Comparison of ENCODE assay signal across 14 cellular contexts in genomic region chr20:54340667-54341081, GRCh38.
DNase-seq lines count a peak whose midpoint lies in the region; ATAC-seq and TF ChIP-seq lines count a peak whose summit lies in the region.
"Had no signal": no experiment of that assay in that cellular context is flagged by ENCODE, and none has a peak within 500 bp of the region (broad histone marks: within the 10 kb centered on the region; RNA-seq: fewer than 3 reads in every experiment).

No MANE protein-coding gene starts in this region.

- H3K4me3 ChIP-seq in RWPE2 (ENCODE audit: severe bottlenecking) (no peak overlapping the region), fibroblast of lung (replicated peaks in 1 of 4; ENCODE audit: control extremely low read depth in 1 of 4, insufficient read depth in 1 of 4, low read depth in 3 of 4, low read length in 4 of 4) (peak overlapping the region in 1 of 4 experiments; percentile 10), osteoblast (ENCODE audit: insufficient read depth, low read length) (peak overlapping the region; percentile 35)

- no peaks in the 10 kb centered on the region for H3K4me1 Mint-ChIP-seq in stimulated activated naive B cell treated with anti-CD40 and anti-IgM and Interleukin-4, amounts not matched to agents 10 μg/mL and 1 μg/mL and 100 μg/mL, for 72 hours
- H3K4me1 Mint-ChIP-seq: activated naive CD4-positive, alpha-beta T cell treated with anti-CD3 and anti-CD28 coated beads, Interleukin-2, amount 50 U/mL, for 24 hours; memory B cell had no signal

- H3K4me1 ChIP-seq in RWPE2 (ENCODE audit: insufficient read depth, poor library complexity, severe bottlenecking) (peaks cover 25% of the 10 kb centered on the region), fibroblast of lung (ENCODE audit: control insufficient read depth, extremely low read depth, insufficient read depth, low read length) (peaks cover 5% of the 10 kb centered on the region), osteoblast (ENCODE audit: insufficient read depth, low read length) (peaks cover 26% of the 10 kb centered on the region)

- H3K79me2 ChIP-seq in fibroblast of lung (ENCODE audit: control insufficient read depth, insufficient read depth, low read length) = no peaks in the 10 kb centered on the region
- H3K79me2 ChIP-seq in osteoblast (ENCODE audit: insufficient read depth, low read length) = no peaks in the 10 kb centered on the region

- H3K4me3 Mint-ChIP-seq in stimulated activated naive B cell treated with anti-CD40 and anti-IgM and Interleukin-4, amounts not matched to agents 10 μg/mL and 1 μg/mL and 100 μg/mL, for 72 hours = no peak overlapping the region
- H3K4me3 Mint-ChIP-seq: activated naive CD4-positive, alpha-beta T cell treated with anti-CD3 and anti-CD28 coated beads, Interleukin-2, amount 50 U/mL, for 24 hours; memory B cell had no signal

- intact Hi-C loops in left ventricle myocardium superior (cut with micrococcal nuclease) = no loop called here

- no peaks in the 10 kb centered on the region for H3K36me3 ChIP-seq in RWPE2 (ENCODE audit: low read depth)
- no peaks in the 10 kb centered on the region for H3K36me3 ChIP-seq in fibroblast of lung (ENCODE audit: control insufficient read depth, insufficient read depth, low read length)
- no peaks in the 10 kb centered on the region for H3K36me3 ChIP-seq in osteoblast (ENCODE audit: insufficient read depth, low read length)

- H3K9me3 Mint-ChIP-seq in stimulated activated naive B cell treated with anti-CD40 and anti-IgM and Interleukin-4, amounts not matched to agents 10 μg/mL and 1 μg/mL and 100 μg/mL, for 72 hours = peaks cover 3 to 6% of the 10 kb centered on the region in 2 donors

- H3K27ac ChIP-seq in RWPE2 (ENCODE audit: poor library complexity, severe bottlenecking) (peak overlapping the region; percentile 5), fibroblast of lung (ENCODE audit: insufficient read depth, low read length) (no peak overlapping the region), osteoblast (ENCODE audit: low read depth, low read length) (peak overlapping the region; percentile 68)
- H3K27ac ChIP-seq: HL-60 had no signal

- H3K27me3 ChIP-seq in RWPE2 (ENCODE audit: insufficient read depth, poor library complexity, severe bottlenecking) = no peaks in the 10 kb centered on the region
- no peaks in the 10 kb centered on the region for H3K27me3 ChIP-seq in fibroblast of lung (ENCODE audit: control insufficient read depth, insufficient read depth, low read length)
- no peaks in the 10 kb centered on the region for H3K27me3 ChIP-seq in osteoblast (ENCODE audit: insufficient read depth, low read length)

- peak overlapping the region; percentile 71 for H2AFZ ChIP-seq in fibroblast of lung (ENCODE audit: low read length)
- H2AFZ ChIP-seq in osteoblast (ENCODE audit: low read length) = peak overlapping the region; percentile 16

- no peak overlapping the region for H3K27ac Mint-ChIP-seq in stimulated activated naive B cell treated with anti-CD40 and anti-IgM and Interleukin-4, amounts not matched to agents 10 μg/mL and 1 μg/mL and 100 μg/mL, for 72 hours
- H3K27ac Mint-ChIP-seq: activated naive CD4-positive, alpha-beta T cell treated with anti-CD3 and anti-CD28 coated beads, Interleukin-2, amount 50 U/mL, for 24 hours; memory B cell had no signal

- H3K4me2 ChIP-seq in fibroblast of lung (ENCODE audit: extremely low read depth, insufficient read depth, low read length) (peak overlapping the region; percentile 66), osteoblast (ENCODE audit: insufficient read depth, low read length) (peak overlapping the region; percentile 69)

- no peaks in the 10 kb centered on the region for H4K20me1 ChIP-seq in fibroblast of lung (ENCODE audit: control insufficient read depth, extremely low read depth, insufficient read depth, low read length)
- no peaks in the 10 kb centered on the region for H4K20me1 ChIP-seq in osteoblast (ENCODE audit: insufficient read depth, low read length)

- no peak for TF ChIP-seq CTCF in RWPE2 (IDR thresholded peaks at IDR 0.05; ENCODE audit: poor library complexity, severe bottlenecking)
- TF ChIP-seq CTCF in fibroblast of lung (conservative IDR thresholded peaks at IDR 0.05 in 1 of 2, IDR thresholded peaks at IDR 0.05 in 1 of 2; ENCODE audit: low read depth in 1 of 2, low read length in 2 of 2) = no peak
- no peak for TF ChIP-seq CTCF in osteoblast (IDR thresholded peaks at IDR 0.05; ENCODE audit: extremely low read depth, low read depth, low read length)

- H3K9ac ChIP-seq in fibroblast of lung (ENCODE audit: insufficient read depth, low read length) = no peak overlapping the region

- H3K9me3 ChIP-seq in RWPE2 (ENCODE audit: severe bottlenecking) (no peaks in the 10 kb centered on the region), fibroblast of lung (ENCODE audit: control insufficient read depth, insufficient read depth, low read depth, low read length) (no peaks in the 10 kb centered on the region), osteoblast (ENCODE audit: low read depth, low read length) (no peaks in the 10 kb centered on the region)

- peak; percentile 81 for DNase-seq in Daoy (ENCODE audit: low read depth)
- DNase-seq in RWPE2 (ENCODE audit: low spot score) = no peak
- DNase-seq in fibroblast of lung (ENCODE audit: low read depth in 2 of 2) = peak; percentile 82 to 85
- DNase-seq in osteoblast (ENCODE audit: insufficient read length, low spot score, missing footprints) = peak; percentile 80
- no peak for DNase-seq in stimulated activated naive B cell treated with anti-CD40 and anti-IgM and Interleukin-4, amounts not matched to agents 10 μg/mL and 1 μg/mL and 100 μg/mL, for 72 hours
- DNase-seq in activated gamma-delta T cell treated with Interleukin-2 at 50 U/mL for 16 hours = no peak
- DNase-seq in left ventricle myocardium superior = no peak
- DNase-seq: effector memory CD4-positive, alpha-beta T cell; NCI-H446 treated with DMSO at 0.1 percent for 48 hours; RPMI8226 had no signal

- no peaks in the 10 kb centered on the region for H3K27me3 Mint-ChIP-seq in stimulated activated naive B cell treated with anti-CD40 and anti-IgM and Interleukin-4, amounts not matched to agents 10 μg/mL and 1 μg/mL and 100 μg/mL, for 72 hours

- peaks cover 0 to 1% of the 10 kb centered on the region in 2 donors for H3K36me3 Mint-ChIP-seq in stimulated activated naive B cell treated with anti-CD40 and anti-IgM and Interleukin-4, amounts not matched to agents 10 μg/mL and 1 μg/mL and 100 μg/mL, for 72 hours
- H3K36me3 Mint-ChIP-seq: activated naive CD4-positive, alpha-beta T cell treated with anti-CD3 and anti-CD28 coated beads, Interleukin-2, amount 50 U/mL, for 24 hours; memory B cell had no signal

- ATAC-seq in RWPE2 (ENCODE audit: low read depth) (peak; percentile 63), HG02763 (IDR thresholded peaks at IDR 0.05; ENCODE audit: unreplicated experiment) (no peak), left ventricle myocardium superior (no peak)
- no peak for ATAC-seq in stimulated activated naive B cell treated with anti-CD40 and anti-IgM and Interleukin-4, amounts not matched to agents 10 μg/mL and 1 μg/mL and 100 μg/mL, for 72 hours (replicated peaks)

Comparison
In these comparisons a context has a peak if more than half of its experiments do, and no peak if none do; other contexts are left out.
1. DNase-seq: peak in Daoy (single experiment), fibroblast of lung (2 of 2) and osteoblast (single experiment); none in RWPE2 (single experiment), stimulated activated naive B cell treated with anti-CD40 and anti-IgM and Interleukin-4, amounts not matched to agents 10 μg/mL and 1 μg/mL and 100 μg/mL, for 72 hours (single experiment), activated gamma-delta T cell treated with Interleukin-2 at 50 U/mL for 16 hours (single experiment) and left ventricle myocardium superior (single experiment).